1 cellular context compared by ENCODE assay signal in genomic region chr3:31164398-31164797, GRCh38.
TF ChIP-seq lines count a peak whose summit lies in the region.

No MANE protein-coding gene starts in this region.

TF ChIP-seq in IMR-90, 13 proteins besides CTCF, POLR2A, EP300 and RAD21 (continued from another document):
- TF ChIP-seq, protein P1, sequence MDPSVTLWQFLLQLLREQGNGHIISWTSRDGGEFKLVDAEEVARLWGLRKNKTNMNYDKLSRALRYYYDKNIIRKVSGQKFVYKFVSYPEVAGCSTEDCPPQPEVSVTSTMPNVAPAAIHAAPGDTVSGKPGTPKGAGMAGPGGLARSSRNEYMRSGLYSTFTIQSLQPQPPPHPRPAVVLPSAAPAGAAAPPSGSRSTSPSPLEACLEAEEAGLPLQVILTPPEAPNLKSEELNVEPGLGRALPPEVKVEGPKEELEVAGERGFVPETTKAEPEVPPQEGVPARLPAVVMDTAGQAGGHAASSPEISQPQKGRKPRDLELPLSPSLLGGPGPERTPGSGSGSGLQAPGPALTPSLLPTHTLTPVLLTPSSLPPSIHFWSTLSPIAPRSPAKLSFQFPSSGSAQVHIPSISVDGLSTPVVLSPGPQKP (IDR thresholded peaks at IDR 0.05; ENCODE audit: borderline replicate concordance, low read depth, low read length): no peak
- no peak for TF ChIP-seq MAZ (IDR thresholded peaks at IDR 0.05; ENCODE audit: borderline replicate concordance, low read depth, low read length)
- no peak for TF ChIP-seq BHLHE40 (IDR thresholded peaks at IDR 0.05; ENCODE audit: low read depth, low read length)
- TF ChIP-seq RCOR1 (IDR thresholded peaks at IDR 0.05; ENCODE audit: insufficient replicate concordance, low read length): no peak
- TF ChIP-seq CEBPB (IDR thresholded peaks at IDR 0.05; ENCODE audit: low read depth, low read length): no peak
- TF ChIP-seq SMC3 (IDR thresholded peaks at IDR 0.05; ENCODE audit: low read depth, low read length): no peak
